In genomic region chr10:5446390-5446926, GRCh38 we compare ENCODE assay signal across 1 cellular context.
TF ChIP-seq lines count a peak whose summit lies in the region.

No MANE protein-coding gene starts in this region.

TF ChIP-seq in A549, 52 proteins besides CTCF, POLR2A, EP300 and RAD21 (continued from another document):
- no peak for TF ChIP-seq HMGXB4 (CRISPR knock-in tag; IDR thresholded peaks at IDR 0.05; ENCODE audit: borderline replicate concordance)
- peak; percentile 78; the same call in 2 of the 3 replicates for TF ChIP-seq BCL3 (IDR thresholded peaks at IDR 0.05)
- TF ChIP-seq JUN (IDR thresholded peaks at IDR 0.05), result peak; percentile 39 to 73; a peak in 2 of 5 replicates
- peak; percentile 44; the same call in 1 of the 2 replicates for TF ChIP-seq MYC (IDR thresholded peaks at IDR 0.05; ENCODE audit: borderline replicate concordance, low read length)
- TF ChIP-seq FOXS1 (CRISPR knock-in tag; IDR thresholded peaks at IDR 0.05), result no peak
- TF ChIP-seq POLR2AphosphoS2 (conservative IDR thresholded peaks at IDR 0.05; ENCODE audit: low read length), result no peak
- TF ChIP-seq NPAS2 (CRISPR knock-in tag; IDR thresholded peaks at IDR 0.05; ENCODE audit: borderline replicate concordance), result no peak
- TF ChIP-seq ZFP36 (IDR thresholded peaks at IDR 0.05; ENCODE audit: borderline replicate concordance, partially characterized antibody), result no peak
- peak; percentile 95 for TF ChIP-seq USF2 (IDR thresholded peaks at IDR 0.05)
- TF ChIP-seq E2F6 (IDR thresholded peaks at IDR 0.05; ENCODE audit: borderline replicate concordance, low read depth), result peak; percentile 58; the same call in 1 of the 2 replicates
- TF ChIP-seq RCOR1 (IDR thresholded peaks at IDR 0.05; ENCODE audit: low read depth, low read length), result no peak
- no peak for TF ChIP-seq PBX3 (IDR thresholded peaks at IDR 0.05)
- TF ChIP-seq ZNF302 (CRISPR knock-in tag; IDR thresholded peaks at IDR 0.05), result no peak
- TF ChIP-seq MAX (IDR thresholded peaks at IDR 0.05), result peak; percentile 96
- no peak for TF ChIP-seq ZSCAN20 (CRISPR knock-in tag; IDR thresholded peaks at IDR 0.05)
- TF ChIP-seq JUNB (IDR thresholded peaks at IDR 0.05), result no peak
- no peak for TF ChIP-seq RFX5 (IDR thresholded peaks at IDR 0.05)
- TF ChIP-seq HES2 (IDR thresholded peaks at IDR 0.05), result no peak
- peak; percentile 27; the same call in 1 of the 3 replicates for TF ChIP-seq SMC3 (IDR thresholded peaks at IDR 0.05)
- no peak for TF ChIP-seq RARB (CRISPR knock-in tag; IDR thresholded peaks at IDR 0.05)
- no peak for TF ChIP-seq TFCP2L1 (CRISPR knock-in tag; IDR thresholded peaks at IDR 0.05)
- TF ChIP-seq FOSB (CRISPR knock-in tag; IDR thresholded peaks at IDR 0.05), result no peak
- TF ChIP-seq CBX8 (IDR thresholded peaks at IDR 0.05), result no peak
- no peak for TF ChIP-seq CHD2 (IDR thresholded peaks at IDR 0.05; ENCODE audit: low read length, partially characterized antibody)
- TF ChIP-seq KDM1A (IDR thresholded peaks at IDR 0.05; ENCODE audit: low read depth), result no peak
- no peak for TF ChIP-seq RNF2 (IDR thresholded peaks at IDR 0.05; ENCODE audit: borderline replicate concordance, low read depth)
- no peak for TF ChIP-seq ATOH8 (CRISPR knock-in tag; IDR thresholded peaks at IDR 0.05; ENCODE audit: low read depth)
